ENCODE assay signal across 9 cellular contexts in genomic region chr2:65420712-65421431, GRCh38. TPM values are rescaled to one million over a fixed set of nuclear protein-coding genes. Genes with fewer than 3 reads are reported as not detected.
DNase-seq lines count a peak whose midpoint lies in the region; ATAC-seq and TF ChIP-seq lines count a peak whose summit lies in the region.
"Had no signal": no experiment of that assay in that cellular context is flagged by ENCODE, and none has a peak within 500 bp of the region (broad histone marks: within the 10 kb centered on the region; RNA-seq: fewer than 3 reads in every experiment).

No MANE protein-coding gene starts in this region.

- H3K9me3 Mint-ChIP-seq in stimulated activated effector memory CD8-positive, alpha-beta T cell treated with anti-CD3 and anti-CD28 coated beads, Interleukin-12 subunit alpha, Interleukin-12 subunit beta, amount 100 ng/mL, for 72 hours, result no peaks in the 10 kb centered on the region

- H3K36me3 ChIP-seq in PC-9 (ENCODE audit: low read depth), result no peaks in the 10 kb centered on the region

- peaks cover 100% of the 10 kb centered on the region for H3K79me2 ChIP-seq in PC-9 (ENCODE audit: low read depth)

- no TSS peak for BruUV-seq in PC-9 (replicated peaks; lab: Mats Ljungman, UMichigan)

- H3K36me3 Mint-ChIP-seq in stimulated activated effector memory CD8-positive, alpha-beta T cell treated with anti-CD3 and anti-CD28 coated beads, Interleukin-12 subunit alpha, Interleukin-12 subunit beta, amount 100 ng/mL, for 72 hours, result no peaks in the 10 kb centered on the region

- peaks cover 6% of the 10 kb centered on the region for H4K20me1 ChIP-seq in PC-9 (ENCODE audit: insufficient read depth)

- peak overlapping the region; percentile 16 for H3K27ac ChIP-seq in PC-9
- H3K27ac ChIP-seq: psoas muscle had no signal

- peak overlapping the region; percentile 4 for H3K4me3 Mint-ChIP-seq in stimulated activated effector memory CD8-positive, alpha-beta T cell treated with anti-CD3 and anti-CD28 coated beads, Interleukin-12 subunit alpha, Interleukin-12 subunit beta, amount 100 ng/mL, for 72 hours

- no peak overlapping the region; the same call in 1 of the 2 replicates for H3K4me2 ChIP-seq in PC-9

- no peak overlapping the region for H2AFZ ChIP-seq in PC-9

- no peaks in the 10 kb centered on the region for H3K9me2 ChIP-seq in PC-9 (ENCODE audit: insufficient read depth)

- CTCF ChIA-PET in PC-9 (lab: Charles Lee), result no interaction called here

- ATAC-seq in GM18511 (IDR thresholded peaks at IDR 0.05; ENCODE audit: unreplicated experiment), result peak; percentile 79
- peak; percentile 63 for ATAC-seq in HG02840 (IDR thresholded peaks at IDR 0.05; ENCODE audit: low FRiP score, unreplicated experiment)
- no peak for ATAC-seq in stimulated activated effector memory CD8-positive, alpha-beta T cell treated with anti-CD3 and anti-CD28 coated beads, Interleukin-12 subunit alpha, Interleukin-12 subunit beta, amount 100 ng/mL, for 72 hours
- ATAC-seq in HG03025 (IDR thresholded peaks at IDR 0.05; ENCODE audit: low FRiP score, unreplicated experiment), result no peak

- H3K4me1 Mint-ChIP-seq in stimulated activated effector memory CD8-positive, alpha-beta T cell treated with anti-CD3 and anti-CD28 coated beads, Interleukin-12 subunit alpha, Interleukin-12 subunit beta, amount 100 ng/mL, for 72 hours, result peaks cover 27% of the 10 kb centered on the region

- TF ChIP-seq CTCF in PC-9 (conservative IDR thresholded peaks at IDR 0.05), result no peak
- no peak for TF ChIP-seq CTCF in fibroblast of mammary gland (conservative IDR thresholded peaks at IDR 0.05; ENCODE audit: control insufficient read depth, insufficient read depth, low read depth, low read length)

- H3K4me3 ChIP-seq in PC-9, result no peak overlapping the region
- H3K4me3 ChIP-seq in fibroblast of mammary gland (ENCODE audit: control insufficient read depth, low read depth, low read length), result no peak overlapping the region
- H3K4me3 ChIP-seq: psoas muscle had no signal

- no peaks in the 10 kb centered on the region for H3K27me3 ChIP-seq in PC-9 (ENCODE audit: insufficient read depth, low read depth)

- no peaks in the 10 kb centered on the region for H3K9me3 ChIP-seq in PC-9 (ENCODE audit: insufficient read depth, low read depth)
- H3K9me3 ChIP-seq: psoas muscle had no signal

- intact Hi-C loops in PC-9 (cut with micrococcal nuclease; ENCODE audit: unreplicated experiment), result no loop called here

- no peak overlapping the region for H3K27ac Mint-ChIP-seq in stimulated activated effector memory CD8-positive, alpha-beta T cell treated with anti-CD3 and anti-CD28 coated beads, Interleukin-12 subunit alpha, Interleukin-12 subunit beta, amount 100 ng/mL, for 72 hours

- H3K4me1 ChIP-seq in PC-9 (replicated peaks; ENCODE audit: insufficient read depth), result peaks cover 41% of the 10 kb centered on the region

- POLR2A ChIA-PET in PC-9 (lab: Charles Lee; ENCODE audit: unreplicated experiment), result interaction anchor here (0.6 kb wide), 1 partner anchor 149 kb away, joined by 3 read pairs; no protein-coding TSS in a partner anchor

- DNase-seq in PC-9 (peak in 1 of 2 experiments; percentile 64), fibroblast of mammary gland (ENCODE audit: low read depth) (peak; percentile 54), inferior parietal cortex (ENCODE audit: extremely low spot score) (no peak), GOT3 (lab: John Stamatoyannopoulos, UW) (no peak)
- no peak for DNase-seq in stimulated activated effector memory CD8-positive, alpha-beta T cell treated with anti-CD3 and anti-CD28 coated beads, Interleukin-12 subunit alpha, Interleukin-12 subunit beta, amount 100 ng/mL, for 72 hours (ENCODE audit: low spot score in 2 of 2)
- DNase-seq: psoas muscle had no signal

- H3F3A ChIP-seq in PC-9 (ENCODE audit: insufficient read depth, low read depth), result peaks cover 9% of the 10 kb centered on the region; the same call in 1 of the 2 replicates

RNA-seq across cellular contexts. Expression of gene SPRED2, which starts 11.5 kb away (rescaled TPM):
- 33.5 and 33.6 TPM in 2 replicates for total RNA-seq in PC-9 (2021)

Comparison
In these comparisons a context has a peak if more than half of its experiments do, and no peak if none do; other contexts are left out.
1. ATAC-seq: peak in GM18511 (single experiment) and HG02840 (single experiment); none in stimulated activated effector memory CD8-positive, alpha-beta T cell treated with anti-CD3 and anti-CD28 coated beads, Interleukin-12 subunit alpha, Interleukin-12 subunit beta, amount 100 ng/mL, for 72 hours (single experiment) and HG03025 (single experiment).